ENCODE assay signal across 15 cellular contexts in genomic region chr6:80091506-80091905, GRCh38. TPM values are rescaled to one million over a fixed set of nuclear protein-coding genes. Genes with fewer than 3 reads are reported as not detected.
DNase-seq lines count a peak whose midpoint lies in the region; ATAC-seq and TF ChIP-seq lines count a peak whose summit lies in the region.
"Had no signal": no experiment of that assay in that cellular context is flagged by ENCODE, and none has a peak within 500 bp of the region (broad histone marks: within the 10 kb centered on the region; RNA-seq: fewer than 3 reads in every experiment).

No MANE protein-coding gene starts in this region.

- CTCF ChIA-PET in activated CD8-positive, alpha-beta T cell treated with anti-CD3 and anti-CD28 coated beads for 36 hours (lab: Charles Lee) = interaction anchor here (6.6 kb wide), 1 partner anchor 142 kb away, joined by 97 read pairs; no protein-coding TSS in a partner anchor
- CTCF ChIA-PET in activated CD8-positive, alpha-beta T cell treated with anti-CD3 and anti-CD28 coated beads, Interleukin-2, amount 10 ng/mL, durations not matched to agents 7 days and 5 days (lab: Charles Lee) = interaction anchor here (8.4 kb wide), 1 partner anchor 142 kb away, joined by 81 read pairs; no protein-coding TSS in a partner anchor

- DNase-seq in activated CD8-positive, alpha-beta T cell treated with anti-CD3 and anti-CD28 coated beads for 36 hours = no peak
- no peak for DNase-seq in activated CD8-positive, alpha-beta T cell treated with anti-CD3 and anti-CD28 coated beads, Interleukin-2, amount 10 ng/mL, durations not matched to agents 7 days and 5 days
- no peak for DNase-seq in stimulated activated naive CD8-positive, alpha-beta T cell treated with anti-CD3 and anti-CD28 coated beads, Interleukin-15, amount 100 ng/mL, for 72 hours
- no peak for DNase-seq in stimulated activated naive CD8-positive, alpha-beta T cell treated with anti-CD3 and anti-CD28 coated beads, Interleukin-15, Interleukin-2, amounts not matched to agents 100 U/mL and 50 U/mL, for 24 hours
- no peak for DNase-seq in stimulated activated effector memory CD8-positive, alpha-beta T cell treated with anti-CD3 and anti-CD28 coated beads, Interleukin-12 subunit alpha, Interleukin-12 subunit beta, amount 100 ng/mL, for 72 hours (ENCODE audit: low spot score in 2 of 2)
- DNase-seq in hepatic stellate cell (ENCODE audit: low spot score) = no peak
- DNase-seq: AML-193; Caco-2; Calu3; CD4-positive, alpha-beta T cell; CD8-positive, alpha-beta T cell; DMS79 treated with DMSO at 0.1 percent for 48 hours; GF-D8 had no signal

- TF ChIP-seq CTCF in activated CD8-positive, alpha-beta T cell treated with anti-CD3 and anti-CD28 coated beads for 36 hours (IDR thresholded peaks at IDR 0.05) = no peak

- H3K27me3 Mint-ChIP-seq in activated CD8-positive, alpha-beta T cell treated with anti-CD3 and anti-CD28 coated beads for 36 hours = peaks cover 6% of the 10 kb centered on the region
- peaks cover 20% of the 10 kb centered on the region for H3K27me3 Mint-ChIP-seq in activated CD8-positive, alpha-beta T cell treated with anti-CD3 and anti-CD28 coated beads, Interleukin-2, amount 10 ng/mL, durations not matched to agents 7 days and 5 days (ENCODE audit: low read depth)
- H3K27me3 Mint-ChIP-seq in stimulated activated naive CD8-positive, alpha-beta T cell treated with anti-CD3 and anti-CD28 coated beads, Interleukin-15, amount 100 ng/mL, for 72 hours = no peaks in the 10 kb centered on the region
- H3K27me3 Mint-ChIP-seq: CD4-positive, alpha-beta T cell had no signal

- no peak overlapping the region for H3K4me3 Mint-ChIP-seq in activated CD8-positive, alpha-beta T cell treated with anti-CD3 and anti-CD28 coated beads for 36 hours
- H3K4me3 Mint-ChIP-seq in activated CD8-positive, alpha-beta T cell treated with anti-CD3 and anti-CD28 coated beads, Interleukin-2, amount 10 ng/mL, durations not matched to agents 7 days and 5 days = no peak overlapping the region
- no peak overlapping the region for H3K4me3 Mint-ChIP-seq in stimulated activated naive CD8-positive, alpha-beta T cell treated with anti-CD3 and anti-CD28 coated beads, Interleukin-15, amount 100 ng/mL, for 72 hours
- H3K4me3 Mint-ChIP-seq in stimulated activated effector memory CD8-positive, alpha-beta T cell treated with anti-CD3 and anti-CD28 coated beads, Interleukin-12 subunit alpha, Interleukin-12 subunit beta, amount 100 ng/mL, for 72 hours = no peak overlapping the region
- H3K4me3 Mint-ChIP-seq: B cell; CD4-positive, alpha-beta T cell; CD8-positive, alpha-beta T cell had no signal

- POLR2A ChIA-PET in activated CD8-positive, alpha-beta T cell treated with anti-CD3 and anti-CD28 coated beads for 36 hours (lab: Charles Lee) = no interaction called here
- POLR2A ChIA-PET in activated CD8-positive, alpha-beta T cell treated with anti-CD3 and anti-CD28 coated beads, Interleukin-2, amount 10 ng/mL, durations not matched to agents 7 days and 5 days (lab: Charles Lee) = no interaction called here

- H3K36me3 Mint-ChIP-seq in activated CD8-positive, alpha-beta T cell treated with anti-CD3 and anti-CD28 coated beads for 36 hours (ENCODE audit: low read depth) = no peaks in the 10 kb centered on the region
- peaks cover 3% of the 10 kb centered on the region for H3K36me3 Mint-ChIP-seq in activated CD8-positive, alpha-beta T cell treated with anti-CD3 and anti-CD28 coated beads, Interleukin-2, amount 10 ng/mL, durations not matched to agents 7 days and 5 days (ENCODE audit: low read depth)
- H3K36me3 Mint-ChIP-seq in stimulated activated effector memory CD8-positive, alpha-beta T cell treated with anti-CD3 and anti-CD28 coated beads, Interleukin-12 subunit alpha, Interleukin-12 subunit beta, amount 100 ng/mL, for 72 hours = no peaks in the 10 kb centered on the region
- H3K36me3 Mint-ChIP-seq: CD8-positive, alpha-beta T cell had no signal

- intact Hi-C loops in activated CD8-positive, alpha-beta T cell treated with anti-CD3 and anti-CD28 coated beads for 36 hours (cut with micrococcal nuclease) = no loop called here

- peak; percentile 53 for ATAC-seq in activated CD8-positive, alpha-beta T cell treated with anti-CD3 and anti-CD28 coated beads for 36 hours
- ATAC-seq in activated CD8-positive, alpha-beta T cell treated with anti-CD3 and anti-CD28 coated beads, Interleukin-2, amount 10 ng/mL, durations not matched to agents 7 days and 5 days = no peak
- peak; percentile 26 for ATAC-seq in stimulated activated naive CD8-positive, alpha-beta T cell treated with anti-CD3 and anti-CD28 coated beads, Interleukin-15, amount 100 ng/mL, for 72 hours
- no peak for ATAC-seq in stimulated activated naive CD8-positive, alpha-beta T cell treated with anti-CD3 and anti-CD28 coated beads, Interleukin-15, Interleukin-2, amounts not matched to agents 100 U/mL and 50 U/mL, for 24 hours
- ATAC-seq in stimulated activated effector memory CD8-positive, alpha-beta T cell treated with anti-CD3 and anti-CD28 coated beads, Interleukin-12 subunit alpha, Interleukin-12 subunit beta, amount 100 ng/mL, for 72 hours = peak; percentile 26
- ATAC-seq: A549; CD8-positive, alpha-beta T cell had no signal

- H3K4me1 Mint-ChIP-seq in activated CD8-positive, alpha-beta T cell treated with anti-CD3 and anti-CD28 coated beads for 36 hours (ENCODE audit: low read depth) = no peaks in the 10 kb centered on the region
- H3K4me1 Mint-ChIP-seq in activated CD8-positive, alpha-beta T cell treated with anti-CD3 and anti-CD28 coated beads, Interleukin-2, amount 10 ng/mL, durations not matched to agents 7 days and 5 days (ENCODE audit: low read depth) = peaks cover 10% of the 10 kb centered on the region
- H3K4me1 Mint-ChIP-seq in stimulated activated naive CD8-positive, alpha-beta T cell treated with anti-CD3 and anti-CD28 coated beads, Interleukin-15, amount 100 ng/mL, for 72 hours = peaks cover 8% of the 10 kb centered on the region
- peaks cover 7% of the 10 kb centered on the region for H3K4me1 Mint-ChIP-seq in stimulated activated effector memory CD8-positive, alpha-beta T cell treated with anti-CD3 and anti-CD28 coated beads, Interleukin-12 subunit alpha, Interleukin-12 subunit beta, amount 100 ng/mL, for 72 hours
- H3K4me1 Mint-ChIP-seq: B cell had no signal

- H3K9me3 Mint-ChIP-seq in activated CD8-positive, alpha-beta T cell treated with anti-CD3 and anti-CD28 coated beads for 36 hours = no peaks in the 10 kb centered on the region
- peaks cover 5% of the 10 kb centered on the region for H3K9me3 Mint-ChIP-seq in activated CD8-positive, alpha-beta T cell treated with anti-CD3 and anti-CD28 coated beads, Interleukin-2, amount 10 ng/mL, durations not matched to agents 7 days and 5 days (ENCODE audit: insufficient read depth)
- H3K9me3 Mint-ChIP-seq in stimulated activated naive CD8-positive, alpha-beta T cell treated with anti-CD3 and anti-CD28 coated beads, Interleukin-15, amount 100 ng/mL, for 72 hours = no peaks in the 10 kb centered on the region
- H3K9me3 Mint-ChIP-seq in stimulated activated effector memory CD8-positive, alpha-beta T cell treated with anti-CD3 and anti-CD28 coated beads, Interleukin-12 subunit alpha, Interleukin-12 subunit beta, amount 100 ng/mL, for 72 hours = no peaks in the 10 kb centered on the region
- H3K9me3 Mint-ChIP-seq: CD4-positive, alpha-beta T cell; CD8-positive, alpha-beta T cell had no signal

- H3K27ac Mint-ChIP-seq in activated CD8-positive, alpha-beta T cell treated with anti-CD3 and anti-CD28 coated beads for 36 hours = no peak overlapping the region
- no peak overlapping the region for H3K27ac Mint-ChIP-seq in activated CD8-positive, alpha-beta T cell treated with anti-CD3 and anti-CD28 coated beads, Interleukin-2, amount 10 ng/mL, durations not matched to agents 7 days and 5 days
- no peak overlapping the region for H3K27ac Mint-ChIP-seq in stimulated activated naive CD8-positive, alpha-beta T cell treated with anti-CD3 and anti-CD28 coated beads, Interleukin-15, amount 100 ng/mL, for 72 hours
- H3K27ac Mint-ChIP-seq in stimulated activated effector memory CD8-positive, alpha-beta T cell treated with anti-CD3 and anti-CD28 coated beads, Interleukin-12 subunit alpha, Interleukin-12 subunit beta, amount 100 ng/mL, for 72 hours = no peak overlapping the region
- H3K27ac Mint-ChIP-seq: B cell; CD4-positive, alpha-beta T cell; CD8-positive, alpha-beta T cell had no signal

RNA-seq across cellular contexts. Expression of gene BCKDHB, which starts 15.0 kb away (rescaled TPM):
- 10 to 100 TPM; 17.8 to 19.3 TPM for total RNA-seq in activated CD8-positive, alpha-beta T cell treated with anti-CD3 and anti-CD28 coated beads for 36 hours
- 10 to 100 TPM; 19.9 to 21.9 TPM for total RNA-seq in activated CD8-positive, alpha-beta T cell treated with anti-CD3 and anti-CD28 coated beads, Interleukin-2, amount 10 ng/mL, durations not matched to agents 7 days and 5 days

Comparison
In these comparisons a context has a peak if more than half of its experiments do, and no peak if none do; other contexts are left out.
1. ATAC-seq: peak in activated CD8-positive, alpha-beta T cell treated with anti-CD3 and anti-CD28 coated beads for 36 hours (single experiment), stimulated activated naive CD8-positive, alpha-beta T cell treated with anti-CD3 and anti-CD28 coated beads, Interleukin-15, amount 100 ng/mL, for 72 hours (single experiment) and stimulated activated effector memory CD8-positive, alpha-beta T cell treated with anti-CD3 and anti-CD28 coated beads, Interleukin-12 subunit alpha, Interleukin-12 subunit beta, amount 100 ng/mL, for 72 hours (single experiment); none in activated CD8-positive, alpha-beta T cell treated with anti-CD3 and anti-CD28 coated beads, Interleukin-2, amount 10 ng/mL, durations not matched to agents 7 days and 5 days (single experiment) and stimulated activated naive CD8-positive, alpha-beta T cell treated with anti-CD3 and anti-CD28 coated beads, Interleukin-15, Interleukin-2, amounts not matched to agents 100 U/mL and 50 U/mL, for 24 hours (single experiment).